In the genomic region with DNA sequence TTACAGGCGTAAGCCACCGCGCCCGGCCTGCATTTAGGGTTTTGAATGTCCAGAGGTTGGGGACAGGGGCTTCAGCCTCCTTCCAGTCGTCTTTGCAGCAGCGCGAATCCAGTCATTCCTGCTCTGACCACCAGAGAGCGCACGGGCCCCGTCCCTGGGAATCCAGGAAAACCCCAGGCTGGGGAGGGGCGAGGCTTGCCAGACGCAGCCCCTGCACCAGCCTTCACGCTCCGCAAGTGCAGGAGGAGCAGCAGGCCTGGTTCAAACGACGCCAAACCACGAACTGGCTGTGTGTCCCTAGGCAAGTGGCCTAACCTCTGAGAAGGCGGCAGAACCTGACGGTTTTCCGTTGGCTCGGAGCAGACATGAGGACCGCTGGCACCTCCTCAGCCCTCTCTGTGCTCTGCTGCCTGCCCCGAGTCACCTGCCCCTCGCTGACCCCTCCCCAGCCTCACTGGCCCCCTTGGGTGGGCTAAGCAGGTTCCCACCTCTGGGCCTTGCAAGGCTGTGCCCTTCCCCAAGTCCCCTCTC, we compare ENCODE assay signal across 1 cellular context.
TF ChIP-seq lines count a peak whose summit lies in the region.

No MANE protein-coding gene starts in this region.

TF ChIP-seq in HCT116, 20 proteins besides CTCF, POLR2A, EP300 and RAD21 (continued from another document):
- TF ChIP-seq ELF1 (IDR thresholded peaks at IDR 0.05; ENCODE audit: borderline replicate concordance, low read depth) (no peak), EZH2phosphoT487 (IDR thresholded peaks at IDR 0.05; ENCODE audit: borderline replicate concordance) (no peak), POLR2AphosphoS5 (IDR thresholded peaks at IDR 0.05; ENCODE audit: low read depth, low read length) (no peak), TCF7L2 (IDR thresholded peaks at IDR 0.05; ENCODE audit: borderline replicate concordance, extremely low read depth, insufficient read depth, insufficient read length) (peak; percentile 33), CEBPB (IDR thresholded peaks at IDR 0.05; ENCODE audit: low read depth) (no peak)
- TF ChIP-seq, protein P1, sequence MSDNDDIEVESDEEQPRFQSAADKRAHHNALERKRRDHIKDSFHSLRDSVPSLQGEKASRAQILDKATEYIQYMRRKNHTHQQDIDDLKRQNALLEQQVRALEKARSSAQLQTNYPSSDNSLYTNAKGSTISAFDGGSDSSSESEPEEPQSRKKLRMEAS (IDR thresholded peaks at IDR 0.05): no peak; the same call in 1 of the 2 replicates
- TF ChIP-seq, protein P2, sequence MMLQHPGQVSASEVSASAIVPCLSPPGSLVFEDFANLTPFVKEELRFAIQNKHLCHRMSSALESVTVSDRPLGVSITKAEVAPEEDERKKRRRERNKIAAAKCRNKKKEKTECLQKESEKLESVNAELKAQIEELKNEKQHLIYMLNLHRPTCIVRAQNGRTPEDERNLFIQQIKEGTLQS (IDR thresholded peaks at IDR 0.05): no peak
TF ChIP-seq in HCT116: peak in this region for 2.
